In genomic region chr21:41444703-41445464, GRCh38 we compare ENCODE assay signal across 2 cellular contexts.
TF ChIP-seq lines count a peak whose summit lies in the region.

No MANE protein-coding gene starts in this region.

TF ChIP-seq in GM12878, 131 proteins besides CTCF, POLR2A, EP300 and RAD21:
- TF ChIP-seq BCL3 (IDR thresholded peaks at IDR 0.05; ENCODE audit: borderline replicate concordance, insufficient read depth, low read depth, low read length, poor library complexity, severe bottlenecking), result no peak
- no peak for TF ChIP-seq BMI1 (IDR thresholded peaks at IDR 0.05; ENCODE audit: borderline replicate concordance)
- TF ChIP-seq POLR2AphosphoS5 (IDR thresholded peaks at IDR 0.05; ENCODE audit: low read length), result peak; percentile 33
- TF ChIP-seq JUND (IDR thresholded peaks at IDR 0.05; ENCODE audit: low read depth, low read length), result no peak

TF ChIP-seq in HEK293T, 16 proteins besides CTCF, POLR2A, EP300 and RAD21 (continued from another document):
- TF ChIP-seq PKNOX1 (IDR thresholded peaks at IDR 0.05) (no peak), CTBP1 (IDR thresholded peaks at IDR 0.05; ENCODE audit: borderline replicate concordance) (no peak), NFRKB (IDR thresholded peaks at IDR 0.05) (no peak), ZNF384 (IDR thresholded peaks at IDR 0.05) (no peak), HDGF (IDR thresholded peaks at IDR 0.05; ENCODE audit: borderline replicate concordance) (no peak), ELF4 (IDR thresholded peaks at IDR 0.05) (no peak), FOXK2 (IDR thresholded peaks at IDR 0.05) (no peak), SUZ12 (IDR thresholded peaks at IDR 0.05) (no peak), L3MBTL2 (conservative IDR thresholded peaks at IDR 0.05) (no peak), FOXM1 (IDR thresholded peaks at IDR 0.05; ENCODE audit: borderline replicate concordance) (no peak), LEF1 (IDR thresholded peaks at IDR 0.05; ENCODE audit: borderline replicate concordance) (no peak), BHLHE40 (IDR thresholded peaks at IDR 0.05; ENCODE audit: borderline replicate concordance) (no peak)
